ENCODE assay signal across 1 cellular context in genomic region chr10:62457196-62457595, GRCh38.
TF ChIP-seq lines count a peak whose summit lies in the region.

No MANE protein-coding gene starts in this region.

TF ChIP-seq in GM23338, 12 proteins besides CTCF, POLR2A, EP300 and RAD21 (continued from another document):
- no peak for TF ChIP-seq ZNF462 (CRISPR knock-in tag; IDR thresholded peaks at IDR 0.05)
- TF ChIP-seq ZNF114 (CRISPR knock-in tag; IDR thresholded peaks at IDR 0.05) = no peak
